8 cellular contexts compared by ENCODE assay signal in the genomic region with DNA sequence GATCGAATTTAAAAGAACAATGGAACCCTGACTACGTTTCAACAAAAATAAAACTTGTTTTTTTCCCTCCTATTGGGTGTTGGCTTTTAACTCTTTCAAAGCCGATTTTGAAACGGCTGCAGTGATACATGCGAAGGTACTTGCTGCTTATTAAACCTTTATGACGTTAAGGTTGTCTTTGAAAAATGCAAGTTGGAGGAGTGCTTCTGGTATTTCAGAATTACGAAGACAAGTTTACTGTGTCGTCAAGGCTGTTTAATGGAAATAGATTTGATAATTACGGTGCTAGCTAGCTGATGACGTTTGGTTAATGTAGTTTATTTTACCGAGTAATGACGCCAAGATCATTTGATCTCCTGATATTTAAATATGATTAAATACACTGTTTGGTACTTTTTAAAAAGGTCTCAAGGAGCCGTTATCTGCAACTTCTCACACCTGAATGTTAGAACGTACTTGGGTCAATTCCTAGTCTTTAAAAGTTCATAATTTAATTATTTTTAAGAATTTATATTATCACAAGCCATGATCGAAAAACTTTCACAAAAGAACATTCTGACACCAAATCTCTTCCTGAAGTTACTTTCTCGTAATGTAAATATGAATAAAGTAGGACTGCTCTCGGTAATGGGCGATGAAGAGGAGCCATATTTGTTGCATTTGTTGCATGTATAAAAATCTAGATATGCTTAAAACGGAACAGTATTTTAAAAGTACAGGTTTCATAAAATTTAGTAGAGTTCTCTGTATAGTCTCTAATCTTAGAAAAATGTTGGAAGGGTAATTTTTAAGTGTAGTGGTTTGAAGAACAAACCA. TPM values are rescaled to one million over a fixed set of nuclear protein-coding genes. Genes with fewer than 3 reads are reported as not detected.
A peak's percentile ranks its signal among the peaks of the same experiment; 100 is the strongest.
DNase-seq lines count a peak whose midpoint lies in the region; ATAC-seq and TF ChIP-seq lines count a peak whose summit lies in the region.

No MANE protein-coding gene starts in this region.

- no peak for DNase-seq in heart right ventricle
- DNase-seq in left ventricle myocardium superior, result no peak
- peak in 1 of 2 experiments; percentile 48 for DNase-seq in SJCRH30
- DNase-seq in dorsolateral prefrontal cortex, result no peak
- DNase-seq in cerebellar nuclear complex (lab: John Stamatoyannopoulos, UW), result no peak
- DNase-seq in occipital lobe (lab: John Stamatoyannopoulos, UW), result no peak
- no peak for DNase-seq in GM19240 (ENCODE audit: insufficient read length, low spot score)

- no peak for TF ChIP-seq CTCF in heart right ventricle (IDR thresholded peaks at IDR 0.05)
- no peak for TF ChIP-seq CTCF in dorsolateral prefrontal cortex (IDR thresholded peaks at IDR 0.05 in 54 of 56, conservative IDR thresholded peaks at IDR 0.05 in 2 of 56; ENCODE audit: low read depth in 1 of 56, partially characterized antibody in 56 of 56)

- ATAC-seq in heart right ventricle, result no peak
- ATAC-seq in left ventricle myocardium superior, result no peak

- 0% methylated on average over 19 of the region's 19 CpGs for WGBS in heart right ventricle, 2 donors

- peaks cover 0 to 36% (median 20%) of the 10 kb centered on the region in 9 donors for H3K36me3 ChIP-seq in heart right ventricle
- H3K36me3 ChIP-seq in SJCRH30, result peaks cover 53% of the 10 kb centered on the region
- H3K36me3 ChIP-seq in muscle layer of duodenum (ENCODE audit: control insufficient read depth in 1 of 2, insufficient read depth in 2 of 2, low read length in 2 of 2), result peaks cover 19 to 20% of the 10 kb centered on the region in 2 donors

- H3K4me3 ChIP-seq in heart right ventricle (peak overlapping the region; percentile 66 to 95 (median 88)), SJCRH30 (peak overlapping the region; percentile 97), dorsolateral prefrontal cortex (peak overlapping the region; percentile 60 to 98 (median 90)), muscle layer of duodenum (ENCODE audit: low read depth in 1 of 2, low read length in 2 of 2) (peak overlapping the region; percentile 93 to 95)

- H3K4me1 ChIP-seq in heart right ventricle (peaks cover 5 to 64% (median 49%) of the 10 kb centered on the region in 9 donors), SJCRH30 (peaks cover 17% of the 10 kb centered on the region), muscle layer of duodenum (ENCODE audit: control insufficient read depth in 1 of 2, insufficient read depth in 2 of 2, low read length in 2 of 2) (peaks cover 17 to 22% of the 10 kb centered on the region in 2 donors)

- intact Hi-C loops in heart right ventricle (cut with DNase I) (loop anchor here in 9 of 10 donors (1.0 to 10.0 kb wide), 10 partner anchors 15 to 75 kb away; a partner anchor contains a TSS), left ventricle myocardium superior (cut with micrococcal nuclease) (loop anchor here (5.0 kb wide), 1 partner anchor 52 kb away; no protein-coding TSS in a partner anchor), dorsolateral prefrontal cortex (cut with DNase I) (loop anchor here in 1 of 2 donors (2.0 kb wide), 2 partner anchors 21 to 65 kb away; no protein-coding TSS in a partner anchor)

- H3K9me3 ChIP-seq in heart right ventricle, result no peaks in the 10 kb centered on the region
- H3K9me3 ChIP-seq in SJCRH30 (replicated peaks), result no peaks in the 10 kb centered on the region
- no peaks in the 10 kb centered on the region for H3K9me3 ChIP-seq in muscle layer of duodenum (ENCODE audit: control insufficient read depth in 1 of 2, low read length in 2 of 2)

- H3K27me3 ChIP-seq in heart right ventricle, result no peaks in the 10 kb centered on the region
- H3K27me3 ChIP-seq in SJCRH30, result no peaks in the 10 kb centered on the region
- no peaks in the 10 kb centered on the region for H3K27me3 ChIP-seq in dorsolateral prefrontal cortex
- H3K27me3 ChIP-seq in muscle layer of duodenum (ENCODE audit: low read depth, low read length), result no peaks in the 10 kb centered on the region

- peak overlapping the region; percentile 96 to 100 (median 100) for H3K27ac ChIP-seq in heart right ventricle
- peak overlapping the region; percentile 90 for H3K27ac ChIP-seq in SJCRH30
- H3K27ac ChIP-seq in dorsolateral prefrontal cortex, result peak overlapping the region; percentile 90 to 100 (median 100)
- peak overlapping the region; percentile 99 for H3K27ac ChIP-seq in muscle layer of duodenum (ENCODE audit: low read length)

RNA-seq across cellular contexts. Expression of a gene that starts 16.3 kb away (rescaled TPM):
- 10 to 100 TPM; 38.0 to 74.0 (median 56.3) TPM for total RNA-seq in heart right ventricle
- 10 to 100 TPM; 12.2 to 41.7 TPM for polyA plus RNA-seq in heart right ventricle
- 57.2 TPM for total RNA-seq in left ventricle myocardium superior
- 64.8 and 82.6 TPM in 2 replicates for total RNA-seq in SJCRH30 (2014; rRNA removed; shearing (Covaris generic))
- total RNA-seq in dorsolateral prefrontal cortex, result 100 to 1,000 TPM; 120 to 227 (median 167) TPM
- 165 TPM for total RNA-seq in occipital lobe
